Comparison of ENCODE assay signal across 34 cellular contexts in genomic region chr15:39320355-39320754, GRCh38.
A peak's percentile ranks its signal among the peaks of the same experiment; 100 is the strongest.
DNase-seq lines count a peak whose midpoint lies in the region; ATAC-seq, FAIRE-seq and TF ChIP-seq lines count a peak whose summit lies in the region.
"Had no signal": no experiment of that assay in that cellular context is flagged by ENCODE, and none has a peak within 500 bp of the region (broad histone marks: within the 10 kb centered on the region; RNA-seq: fewer than 3 reads in every experiment).

No MANE protein-coding gene starts in this region.

- H3K27ac ChIP-seq in HepG2 (ENCODE audit: extremely low read length, insufficient read depth, low read length) (no peak overlapping the region), right lobe of liver (no peak overlapping the region), HEK293 (ENCODE audit: extremely low read depth, low read depth, low read length) (no peak overlapping the region), IMR-90 (ENCODE audit: insufficient read depth, low read length) (no peak overlapping the region), osteoblast (ENCODE audit: low read depth, low read length) (peak overlapping the region; percentile 29), testis (no peak overlapping the region)
- H3K27ac ChIP-seq: 22Rv1; A549; BLaER1; BLaER1 treated with 17β-estradiol and CSF1 and Interleukin-3, amounts not matched to agents 10 nM and 100 nM; C4-2B had no signal

- TF ChIP-seq POLR2A in HepG2 (IDR thresholded peaks at IDR 0.05; ENCODE audit: insufficient read depth in 1 of 2, low read depth in 2 of 2, low read length in 2 of 2) (no peak), right lobe of liver (IDR thresholded peaks at IDR 0.05) (no peak), IMR-90 (IDR thresholded peaks at IDR 0.05; ENCODE audit: low read depth, low read length) (no peak), testis (IDR thresholded peaks at IDR 0.05) (no peak)

- no peak overlapping the region; the same call in 2 of the 3 replicates for H2BK15ac ChIP-seq in IMR-90 (ENCODE audit: low read depth, low read length)

- no peak overlapping the region for H3K9ac ChIP-seq in HepG2 (ENCODE audit: insufficient read depth, low read depth, low read length)
- H3K9ac ChIP-seq in IMR-90 (ENCODE audit: low read depth, low read length), result no peak overlapping the region
- H3K9ac ChIP-seq: BLaER1; BLaER1 treated with 17β-estradiol and CSF1 and Interleukin-3, amounts not matched to agents 10 nM and 100 nM had no signal

- H3K79me2 ChIP-seq in HepG2 (ENCODE audit: insufficient read depth, low read length), result no peaks in the 10 kb centered on the region
- H3K79me2 ChIP-seq in osteoblast (ENCODE audit: insufficient read depth, low read length), result no peaks in the 10 kb centered on the region

- H4K8ac ChIP-seq in IMR-90 (ENCODE audit: low read depth in 2 of 2, low read length in 2 of 2), result no peak overlapping the region

- dilution Hi-C loops in IMR-90 (cut with HindIII; ENCODE audit: low sequenced_read_pairs, unreplicated experiment), result no loop called here

- peak overlapping the region; percentile 17 for H3K4ac ChIP-seq in IMR-90 (ENCODE audit: low read depth, low read length)

- intact Hi-C loops in HepG2 (cut with micrococcal nuclease; ENCODE audit: unreplicated experiment) (no loop called here), right lobe of liver (cut with DNase I) (no loop called here), IMR-90 (cut with micrococcal nuclease) (no loop called here), testis (cut with DNase I; ENCODE audit: low total_unique reads) (no loop called here)

- in situ Hi-C loops in HepG2 (cut with HindIII; ENCODE audit: extremely low pct_ligation_motif_present, low pct_unique_long_range_greater_than_20kb), result no loop called here
- in situ Hi-C loops in IMR-90 (cut with MboI; ENCODE audit: low sequenced_read_pairs), result loop anchor here (25.0 kb wide), 1 partner anchor 608 kb away; no protein-coding TSS in a partner anchor

- peaks cover 16% of the 10 kb centered on the region for H3K9me3 ChIP-seq in HepG2 (ENCODE audit: low read length)
- no peaks in the 10 kb centered on the region for H3K9me3 ChIP-seq in right lobe of liver
- H3K9me3 ChIP-seq in HEK293 (ENCODE audit: control insufficient read depth, insufficient read depth, low read depth, low read length), result no peaks in the 10 kb centered on the region
- peaks cover 10% of the 10 kb centered on the region for H3K9me3 ChIP-seq in IMR-90 (ENCODE audit: control insufficient read depth, insufficient read depth, low read length)
- no peaks in the 10 kb centered on the region for H3K9me3 ChIP-seq in osteoblast (ENCODE audit: low read depth, low read length)
- no peaks in the 10 kb centered on the region for H3K9me3 ChIP-seq in testis
- H3K9me3 ChIP-seq: BE2C, Caco-2 had no signal

- no peak for FAIRE-seq in HepG2 (lab: Jason Lieb, UNC)
- FAIRE-seq: A204.1, A549, D721Med had no signal

- H3K27me3 ChIP-seq in HepG2 (ENCODE audit: control insufficient read depth in 1 of 2, insufficient read depth in 2 of 2, low read length in 2 of 2) (no peaks in the 10 kb centered on the region), right lobe of liver (no peaks in the 10 kb centered on the region), IMR-90 (ENCODE audit: control insufficient read depth, insufficient read depth, low read length) (no peaks in the 10 kb centered on the region), osteoblast (ENCODE audit: insufficient read depth, low read length) (no peaks in the 10 kb centered on the region), testis (no peaks in the 10 kb centered on the region)
- H3K27me3 ChIP-seq: BE2C; BLaER1; BLaER1 treated with 17β-estradiol and CSF1 and Interleukin-3, amounts not matched to agents 10 nM and 100 nM had no signal

- H2AK9ac ChIP-seq in IMR-90 (replicated peaks; ENCODE audit: low read depth, low read length, poor library complexity), result no peak overlapping the region

- peak overlapping the region; percentile 68; the same call in 1 of the 2 replicates for H2BK120ac ChIP-seq in IMR-90 (ENCODE audit: low read depth, low read length)

- H3K4me1 ChIP-seq in HepG2 (ENCODE audit: insufficient read depth, low read length), result no peaks in the 10 kb centered on the region
- no peaks in the 10 kb centered on the region for H3K4me1 ChIP-seq in right lobe of liver
- H3K4me1 ChIP-seq in HEK293 (ENCODE audit: control insufficient read depth, insufficient read depth, low read length), result no peaks in the 10 kb centered on the region
- peaks cover 16% of the 10 kb centered on the region for H3K4me1 ChIP-seq in IMR-90 (ENCODE audit: control insufficient read depth, insufficient read depth, low read length)
- peaks cover 7% of the 10 kb centered on the region for H3K4me1 ChIP-seq in osteoblast (ENCODE audit: insufficient read depth, low read length)
- no peaks in the 10 kb centered on the region for H3K4me1 ChIP-seq in testis
- H3K4me1 ChIP-seq: A549, BE2C, BLaER1, Caco-2 had no signal

- TF ChIP-seq EP300 in HepG2 (IDR thresholded peaks at IDR 0.05; ENCODE audit: low read depth in 2 of 2, low read length in 2 of 2) (no peak), HepG2 (CRISPR knock-in tag; IDR thresholded peaks at IDR 0.05; ENCODE audit: borderline replicate concordance) (no peak)

- H3K56ac ChIP-seq in IMR-90 (ENCODE audit: extremely low read depth, insufficient read depth, low read length), result no peak overlapping the region

- TF ChIP-seq CTCF in HepG2 (CRISPR knock-in tag; IDR thresholded peaks at IDR 0.05) (no peak), right lobe of liver (IDR thresholded peaks at IDR 0.05) (no peak), HEK293 (tag by site-specific recombination; IDR thresholded peaks at IDR 0.05) (no peak), IMR-90 (conservative IDR thresholded peaks at IDR 0.05; ENCODE audit: low read depth, low read length) (no peak), osteoblast (IDR thresholded peaks at IDR 0.05; ENCODE audit: extremely low read depth, low read depth, low read length) (no peak), testis (IDR thresholded peaks at IDR 0.05) (no peak)

- POLR2A ChIA-PET in HepG2 (lab: Yijun Ruan, JAX), result no interaction called here
- POLR2A ChIA-PET in HEK293 (lab: Yijun Ruan, JAX), result no interaction called here
- POLR2A ChIA-PET in IMR-90 (lab: Charles Lee; ENCODE audit: unreplicated experiment), result no interaction called here

- no peak overlapping the region for H2AFZ ChIP-seq in HepG2 (ENCODE audit: low read length)
- no peak overlapping the region for H2AFZ ChIP-seq in IMR-90 (replicated peaks; ENCODE audit: low read length, poor library complexity)
- H2AFZ ChIP-seq in osteoblast (ENCODE audit: low read length), result no peak overlapping the region

- H3K9me1 ChIP-seq in IMR-90 (ENCODE audit: insufficient read depth, low read length), result peaks cover 3% of the 10 kb centered on the region

- no peaks in the 10 kb centered on the region for H4K20me1 ChIP-seq in HepG2 (ENCODE audit: insufficient read depth, low read length)
- H4K20me1 ChIP-seq in IMR-90 (ENCODE audit: insufficient read depth, low read length), result no peaks in the 10 kb centered on the region
- no peaks in the 10 kb centered on the region for H4K20me1 ChIP-seq in osteoblast (ENCODE audit: insufficient read depth, low read length)
- H4K20me1 ChIP-seq: BLaER1; BLaER1 treated with 17β-estradiol and CSF1 and Interleukin-3, amounts not matched to agents 10 nM and 100 nM had no signal

- peak overlapping the region; percentile 56; the same call in 1 of the 2 replicates for H3K18ac ChIP-seq in IMR-90 (ENCODE audit: low read depth, low read length)

- H3K79me1 ChIP-seq in IMR-90 (ENCODE audit: low read depth in 1 of 2, low read length in 2 of 2), result no peaks in the 10 kb centered on the region

- H4K91ac ChIP-seq in IMR-90 (ENCODE audit: insufficient read depth, low read depth, low read length), result no peak overlapping the region

- no peak overlapping the region for H4K5ac ChIP-seq in IMR-90 (ENCODE audit: low read depth, low read length)

- H3K36me3 ChIP-seq in HepG2 (replicated peaks in 1 of 2; ENCODE audit: control insufficient read depth in 1 of 2, insufficient read depth in 2 of 2, low read length in 2 of 2) (no peaks in the 10 kb centered on the region), right lobe of liver (no peaks in the 10 kb centered on the region), HEK293 (ENCODE audit: control insufficient read depth in 2 of 2, insufficient read depth in 1 of 2, low read length in 2 of 2) (no peaks in the 10 kb centered on the region), IMR-90 (ENCODE audit: control insufficient read depth, insufficient read depth, low read length) (no peaks in the 10 kb centered on the region), osteoblast (ENCODE audit: insufficient read depth, low read length) (no peaks in the 10 kb centered on the region), testis (ENCODE audit: low read depth, missing control alignments) (no peaks in the 10 kb centered on the region)
- H3K36me3 ChIP-seq: BE2C; BLaER1; BLaER1 treated with 17β-estradiol and CSF1 and Interleukin-3, amounts not matched to agents 10 nM and 100 nM had no signal

- no peak overlapping the region for H3K23ac ChIP-seq in IMR-90 (ENCODE audit: low read depth, low read length)

- CTCF ChIA-PET in HepG2 (lab: Yijun Ruan, JAX; ENCODE audit: low intra/inter-chr PET ratio, low total read pairs), result no interaction called here
- CTCF ChIA-PET in HEK293 (lab: Yijun Ruan, JAX), result no interaction called here
- CTCF ChIA-PET in IMR-90 (lab: Yijun Ruan, JAX), result no interaction called here

- DNase-seq in HepG2 (ENCODE audit: low spot score) (no peak), right lobe of liver (no peak), IMR-90 (no peak), osteoblast (ENCODE audit: insufficient read length, low spot score, missing footprints) (no peak), NCI-H2196 treated with DMSO at 0.1 percent for 48 hours (lab: John Stamatoyannopoulos, UW; ENCODE audit: unreplicated experiment) (no peak), testis (no peak)
- DNase-seq: 8988T; ACHN; AML-193; BE2C; C1 segment of cervical spinal cord; Caco-2; Calu3; CD4-positive, alpha-beta memory T cell; CD4-positive, alpha-beta T cell; CD4-positive, CD25-positive, alpha-beta regulatory T cell; CD8-positive, alpha-beta memory T cell; CD8-positive, alpha-beta T cell; COR-L47; DMS 273 treated with DMSO at 0.1 percent for 48 hours; DMS153; DMS53; DMS79; DMS79 treated with DMSO at 0.1 percent for 48 hours; DND-41 had no signal

- H3K4me3 ChIP-seq in HepG2 (replicated peaks in 1 of 3; ENCODE audit: insufficient read depth in 1 of 3, low read depth in 2 of 3, low read length in 3 of 3) (no peak overlapping the region), right lobe of liver (no peak overlapping the region), HEK293 (ENCODE audit: low read depth, low read length) (no peak overlapping the region), IMR-90 (ENCODE audit: insufficient read depth, low read depth, low read length) (no peak overlapping the region), osteoblast (ENCODE audit: insufficient read depth, low read length) (no peak overlapping the region), testis (no peak overlapping the region)
- H3K4me3 ChIP-seq: A549; BLaER1; BLaER1 treated with 17β-estradiol and CSF1 and Interleukin-3, amounts not matched to agents 10 nM and 100 nM had no signal

- BruUV-seq in HepG2 (replicated peaks; lab: Mats Ljungman, UMichigan), result no TSS peak
- BruUV-seq in IMR-90 (replicated peaks; lab: Mats Ljungman, UMichigan), result no TSS peak

- ATAC-seq in HepG2, result no peak
- no peak for ATAC-seq in right lobe of liver
- no peak for ATAC-seq in IMR-90 (ENCODE audit: low read depth)
- ATAC-seq in HG03025 (IDR thresholded peaks at IDR 0.05; ENCODE audit: low FRiP score, unreplicated experiment), result no peak
- ATAC-seq: A549; CD8-positive, alpha-beta T cell had no signal

- peak overlapping the region; percentile 28; the same call in 1 of the 2 replicates for H2BK20ac ChIP-seq in IMR-90 (ENCODE audit: low read depth, low read length)

- no peak overlapping the region; the same call in 1 of the 2 replicates for H3K14ac ChIP-seq in IMR-90 (replicated peaks; ENCODE audit: low read depth, low read length)

- peak overlapping the region; percentile 10 for H2AK5ac ChIP-seq in IMR-90 (ENCODE audit: low read depth, low read length)

- H3K4me2 ChIP-seq in HepG2 (ENCODE audit: low read depth, low read length) (no peak overlapping the region), IMR-90 (ENCODE audit: low read depth, low read length) (no peak overlapping the region), osteoblast (ENCODE audit: insufficient read depth, low read length) (no peak overlapping the region)
- H3K4me2 ChIP-seq: A549; BLaER1; BLaER1 treated with 17β-estradiol and CSF1 and Interleukin-3, amounts not matched to agents 10 nM and 100 nM had no signal

- no peak overlapping the region for H2BK5ac ChIP-seq in IMR-90 (ENCODE audit: low read depth, low read length, poor library complexity, severe bottlenecking)

- no peak for TF ChIP-seq RAD21 in HepG2 (CRISPR knock-in tag; IDR thresholded peaks at IDR 0.05)
- no peak for TF ChIP-seq RAD21 in IMR-90 (IDR thresholded peaks at IDR 0.05; ENCODE audit: low read length)

Comparison
In these comparisons a context has a peak if more than half of its experiments do, and no peak if none do; other contexts are left out.
1. Of the 63 proteins assayed by ChIP-seq in both HepG2 and HEK293: peak only in HepG2: none; only in HEK293: SETDB1; in both: none; in neither: 62.